ENCODE assay signal across 9 cellular contexts in the genomic region with DNA sequence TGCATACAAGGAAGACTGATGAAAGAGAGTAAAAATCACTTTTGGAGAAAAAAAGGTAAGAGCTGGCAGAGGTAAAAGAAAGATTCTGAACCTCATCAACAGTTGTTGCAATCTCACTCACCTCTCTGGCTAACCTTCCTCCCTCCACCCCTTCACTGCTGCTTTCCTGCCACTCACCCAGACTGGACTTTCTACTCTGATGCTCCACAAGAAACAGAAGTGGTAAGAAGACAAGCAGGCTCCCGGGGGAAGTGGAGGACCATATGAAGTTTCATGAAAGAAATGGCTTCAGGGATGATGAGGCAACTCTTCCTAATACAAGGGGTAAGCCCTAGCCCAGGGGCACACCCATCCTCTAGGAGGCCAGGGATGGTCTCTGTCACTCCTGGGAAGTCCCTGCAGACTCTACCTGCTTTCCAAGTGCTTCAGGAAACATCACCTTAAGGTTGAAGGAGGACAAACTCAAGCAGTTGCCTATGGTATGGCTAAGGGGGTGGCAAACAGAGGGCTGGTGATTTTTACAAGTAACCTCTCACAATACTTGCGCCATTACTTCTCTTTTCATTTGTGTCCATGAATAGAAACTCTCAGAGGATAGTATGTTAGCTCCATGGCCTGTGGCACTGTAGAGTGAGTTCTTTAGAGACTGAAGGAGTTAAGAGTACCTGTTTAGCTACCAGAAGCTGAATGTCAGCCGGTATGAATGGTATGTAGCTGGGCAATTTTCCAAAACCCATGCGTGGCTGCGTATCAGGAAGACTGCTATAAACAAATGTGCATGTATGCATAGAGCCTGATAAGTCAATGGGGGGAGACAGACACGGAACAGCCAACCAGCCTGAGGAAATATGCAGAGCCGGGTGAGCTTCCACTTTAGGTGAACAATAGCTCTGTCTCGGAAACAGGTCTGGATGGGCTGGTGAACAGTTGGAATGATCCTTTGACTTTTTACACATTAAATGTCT.
A peak's percentile ranks its signal among the peaks of the same experiment; 100 is the strongest.
DNase-seq lines count a peak whose midpoint lies in the region; ATAC-seq, FAIRE-seq and TF ChIP-seq lines count a peak whose summit lies in the region.
"Had no signal": no experiment of that assay in that cellular context is flagged by ENCODE, and none has a peak within 500 bp of the region (broad histone marks: within the 10 kb centered on the region; RNA-seq: fewer than 3 reads in every experiment).

No MANE protein-coding gene starts in this region.

- intact Hi-C loops in PC-9 (cut with micrococcal nuclease; ENCODE audit: unreplicated experiment), result loop anchor here (1.0 to 10.0 kb wide), 3 partner anchors 34 to 230 kb away; a partner anchor contains a TSS

- no peaks in the 10 kb centered on the region for H3K9me2 ChIP-seq in PC-9 (ENCODE audit: insufficient read depth)

- TF ChIP-seq CTCF in PC-9 (conservative IDR thresholded peaks at IDR 0.05), result no peak
- peak; percentile 40 for TF ChIP-seq CTCF in foreskin keratinocyte (conservative IDR thresholded peaks at IDR 0.05)

- peak; percentile 31 for DNase-seq in SKM-1 treated with dmso at 0.1 percent for 144 hours (lab: John Stamatoyannopoulos, UW; ENCODE audit: unreplicated experiment)
- DNase-seq in SKM-1 (lab: John Stamatoyannopoulos, UW; ENCODE audit: unreplicated experiment), result no peak
- peak; percentile 46 to 75 for DNase-seq in PC-9
- DNase-seq in foreskin keratinocyte, result peak; percentile 74 to 91
- peak in 1 of 2 donors; percentile 43 for DNase-seq in stimulated activated effector memory CD8-positive, alpha-beta T cell treated with anti-CD3 and anti-CD28 coated beads, Interleukin-12 subunit alpha, Interleukin-12 subunit beta, amount 100 ng/mL, for 72 hours (ENCODE audit: low spot score in 2 of 2)
- DNase-seq in frontal cortex (ENCODE audit: low spot score in 2 of 2), result no peak
- DNase-seq: stimulated activated CD4-positive, alpha-beta T cell treated with anti-CD3 and anti-CD28 coated beads, Interleukin-15, amount 100 ng/mL, for 24 hours had no signal

- FAIRE-seq in frontal cortex (lab: Jason Lieb, UNC), result no peak

- H3K79me2 ChIP-seq in PC-9 (ENCODE audit: low read depth), result no peaks in the 10 kb centered on the region

- POLR2A ChIA-PET in PC-9 (lab: Charles Lee; ENCODE audit: unreplicated experiment), result interaction anchor here (0.6 kb wide), 3 partner anchors 100 to 1221 kb away, joined by 3 to 6 read pairs (median 4); a partner anchor contains a TSS

- no peaks in the 10 kb centered on the region for H3K36me3 Mint-ChIP-seq in stimulated activated effector memory CD8-positive, alpha-beta T cell treated with anti-CD3 and anti-CD28 coated beads, Interleukin-12 subunit alpha, Interleukin-12 subunit beta, amount 100 ng/mL, for 72 hours

- H3K9me3 Mint-ChIP-seq in stimulated activated effector memory CD8-positive, alpha-beta T cell treated with anti-CD3 and anti-CD28 coated beads, Interleukin-12 subunit alpha, Interleukin-12 subunit beta, amount 100 ng/mL, for 72 hours, result no peaks in the 10 kb centered on the region

- H2AFZ ChIP-seq in PC-9, result no peak overlapping the region

- H3K4me3 ChIP-seq in PC-9, result no peak overlapping the region

- no peaks in the 10 kb centered on the region for H3K9me3 ChIP-seq in PC-9 (ENCODE audit: insufficient read depth, low read depth)

- H3K27ac Mint-ChIP-seq in stimulated activated effector memory CD8-positive, alpha-beta T cell treated with anti-CD3 and anti-CD28 coated beads, Interleukin-12 subunit alpha, Interleukin-12 subunit beta, amount 100 ng/mL, for 72 hours, result peak overlapping the region; percentile 39

- no peaks in the 10 kb centered on the region for H3K36me3 ChIP-seq in PC-9 (ENCODE audit: low read depth)

- H3K4me1 ChIP-seq in PC-9 (replicated peaks; ENCODE audit: insufficient read depth), result no peaks in the 10 kb centered on the region
- peaks cover 22% of the 10 kb centered on the region for H3K4me1 ChIP-seq in foreskin keratinocyte

- no peaks in the 10 kb centered on the region for H3F3A ChIP-seq in PC-9 (ENCODE audit: insufficient read depth, low read depth)

- no peak overlapping the region for H3K4me3 Mint-ChIP-seq in stimulated activated effector memory CD8-positive, alpha-beta T cell treated with anti-CD3 and anti-CD28 coated beads, Interleukin-12 subunit alpha, Interleukin-12 subunit beta, amount 100 ng/mL, for 72 hours

- no peak overlapping the region for H3K4me2 ChIP-seq in PC-9

- peaks cover 14% of the 10 kb centered on the region for H3K4me1 Mint-ChIP-seq in stimulated activated effector memory CD8-positive, alpha-beta T cell treated with anti-CD3 and anti-CD28 coated beads, Interleukin-12 subunit alpha, Interleukin-12 subunit beta, amount 100 ng/mL, for 72 hours

- no peaks in the 10 kb centered on the region for H4K20me1 ChIP-seq in PC-9 (ENCODE audit: insufficient read depth)

- peak; percentile 66 for ATAC-seq in foreskin keratinocyte
- ATAC-seq in stimulated activated effector memory CD8-positive, alpha-beta T cell treated with anti-CD3 and anti-CD28 coated beads, Interleukin-12 subunit alpha, Interleukin-12 subunit beta, amount 100 ng/mL, for 72 hours, result no peak
- no peak for ATAC-seq in GM21717 (IDR thresholded peaks at IDR 0.05; ENCODE audit: unreplicated experiment)
- ATAC-seq in HG03097 (IDR thresholded peaks at IDR 0.05; ENCODE audit: low FRiP score, unreplicated experiment), result no peak

- BruUV-seq in PC-9 (replicated peaks; lab: Mats Ljungman, UMichigan), result no TSS peak

- no peak overlapping the region for H3K27ac ChIP-seq in PC-9
- no peak overlapping the region for H3K27ac ChIP-seq in foreskin keratinocyte

- H3K27me3 ChIP-seq in PC-9 (ENCODE audit: insufficient read depth, low read depth) (no peaks in the 10 kb centered on the region), foreskin keratinocyte (no peaks in the 10 kb centered on the region)

- CTCF ChIA-PET in PC-9 (lab: Charles Lee), result interaction anchor here (1.1 kb wide), 1 partner anchor 34 kb away, joined by 4 read pairs; no protein-coding TSS in a partner anchor

Comparison
In these comparisons a context has a peak if more than half of its experiments do, and no peak if none do; other contexts are left out.
1. DNase-seq: peak in SKM-1 treated with dmso at 0.1 percent for 144 hours (single experiment), PC-9 (2 of 2) and foreskin keratinocyte (2 of 2); none in SKM-1 (single experiment) and frontal cortex (0 of 2).